ENCODE assay signal across 1 cellular context in genomic region chr17:35539659-35540026, GRCh38.
TF ChIP-seq lines count a peak whose summit lies in the region.

No MANE protein-coding gene starts in this region.

TF ChIP-seq in H1, 55 proteins besides CTCF, POLR2A, EP300 and RAD21:
- no peak for TF ChIP-seq PHF8 (conservative IDR thresholded peaks at IDR 0.05; ENCODE audit: low read depth, low read length)
